9 cellular contexts compared by ENCODE assay signal in the genomic region with DNA sequence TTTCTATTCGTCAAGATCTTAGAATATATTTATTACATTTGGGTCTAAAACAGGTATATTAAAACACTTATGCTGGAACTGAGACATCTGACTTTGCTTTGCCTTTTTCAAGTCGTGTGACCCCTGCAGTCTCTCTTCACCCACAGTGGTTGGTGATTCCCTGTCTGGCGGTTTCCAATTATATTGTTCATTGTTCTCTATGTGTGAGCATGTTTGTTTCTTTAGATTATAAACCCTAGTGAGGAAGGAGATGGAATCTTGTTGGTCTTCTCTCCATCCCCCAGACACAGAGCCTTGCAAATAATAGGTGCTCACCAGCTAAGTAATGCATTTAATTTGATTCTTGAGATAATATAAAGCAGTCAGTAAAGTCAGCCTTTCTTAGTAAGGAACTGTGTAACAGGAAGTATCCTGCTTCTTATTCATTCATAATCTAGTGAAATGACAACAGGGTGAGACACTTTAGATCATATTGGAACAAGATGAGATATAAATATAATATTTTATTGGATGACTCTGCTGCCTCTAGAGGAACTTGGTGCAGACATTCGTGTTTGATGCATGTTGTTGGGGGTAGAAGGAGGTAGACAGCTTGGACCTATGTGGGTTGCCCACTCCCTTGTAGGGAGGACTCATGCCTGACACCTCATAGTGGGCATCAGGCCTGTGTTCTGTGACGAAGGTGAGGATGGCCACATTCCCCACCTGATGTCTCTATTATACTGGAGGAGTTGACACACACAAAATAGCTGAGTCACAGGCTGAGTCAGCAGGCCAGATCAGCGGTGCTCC.
DNase-seq lines count a peak whose midpoint lies in the region; ATAC-seq and TF ChIP-seq lines count a peak whose summit lies in the region.
"Had no signal": no experiment of that assay in that cellular context is flagged by ENCODE, and none has a peak within 500 bp of the region (broad histone marks: within the 10 kb centered on the region; RNA-seq: fewer than 3 reads in every experiment).

No MANE protein-coding gene starts in this region.

- H4K20me1 ChIP-seq in HCT116 (ENCODE audit: insufficient read depth): no peaks in the 10 kb centered on the region

- H3K9me3 ChIP-seq in HCT116 (ENCODE audit: control insufficient read depth in 1 of 2, insufficient read depth in 1 of 2, low read depth in 1 of 2, low read length in 2 of 2) (no peaks in the 10 kb centered on the region), ovary (no peaks in the 10 kb centered on the region)
- H3K9me3 ChIP-seq: thoracic aorta had no signal

- CTCF ChIA-PET in HCT116 (lab: Charles Lee): interaction anchor here (0.5 to 1.0 kb wide), 4 partner anchors 10 to 445 kb away, joined by 3 to 5 read pairs (median 4); no protein-coding TSS in a partner anchor

- H3K36me3 ChIP-seq in HCT116 (ENCODE audit: control insufficient read depth in 1 of 2, insufficient read depth in 2 of 2, low read length in 2 of 2): no peaks in the 10 kb centered on the region
- H3K36me3 ChIP-seq in ovary: no peaks in the 10 kb centered on the region
- H3K36me3 ChIP-seq: thoracic aorta had no signal

- no peak for TF ChIP-seq POLR2A in HCT116 (IDR thresholded peaks at IDR 0.05; ENCODE audit: borderline replicate concordance, extremely low read depth, insufficient read depth, insufficient read length)
- TF ChIP-seq POLR2A in ovary (IDR thresholded peaks at IDR 0.05): no peak

- no peak overlapping the region for H2AFZ ChIP-seq in HCT116 (ENCODE audit: low read depth, low read length, poor library complexity, severe bottlenecking)

- no peak for TF ChIP-seq EP300 in ovary (IDR thresholded peaks at IDR 0.05)

- RAD21 ChIA-PET in HCT116 (lab: Charles Lee; ENCODE audit: low non-redundant PET in 1 of 2, low total read pairs in 2 of 2, uncharacterized antibody in 2 of 2, unreplicated experiment in 2 of 2): interaction anchor here in 1 of 2 experiments (0.6 kb wide), 1 partner anchor 235 kb away, joined by 3 read pairs; no protein-coding TSS in a partner anchor

- H3K27ac ChIP-seq in HCT116 (ENCODE audit: low read depth, low read length): peak overlapping the region; percentile 31; the same call in 1 of the 2 replicates
- no peak overlapping the region for H3K27ac ChIP-seq in ovary
- H3K27ac ChIP-seq: thoracic aorta had no signal

- TF ChIP-seq CTCF in HCT116 (IDR thresholded peaks at IDR 0.05 in 2 of 3, conservative IDR thresholded peaks at IDR 0.05 in 1 of 3; ENCODE audit: borderline replicate concordance in 1 of 3, insufficient read depth in 1 of 3, low read depth in 2 of 3, low read length in 2 of 3): peak in 2 of 3 experiments; percentile 11 to 39; a peak in 2 of 6 replicates
- no peak for TF ChIP-seq CTCF in ovary (IDR thresholded peaks at IDR 0.05)

- H3K4me3 Mint-ChIP-seq in naive thymus-derived CD8-positive, alpha-beta T cell: no peak overlapping the region

- H3K4me1 Mint-ChIP-seq in naive thymus-derived CD8-positive, alpha-beta T cell: no peaks in the 10 kb centered on the region

- no peaks in the 10 kb centered on the region for H3K9me2 ChIP-seq in HCT116 (ENCODE audit: insufficient read depth)

- H3K36me3 Mint-ChIP-seq in naive thymus-derived CD8-positive, alpha-beta T cell: peaks cover 0 to 4% (median 0%) of the 10 kb centered on the region in 3 donors

- intact Hi-C loops in HCT116 (cut with micrococcal nuclease) (loop anchor here (5.0 kb wide), 1 partner anchor 445 kb away; no protein-coding TSS in a partner anchor), ovary (cut with DNase I) (no loop called here)

- 73 to 80% (median 77%) methylated on average over 6 of the region's 6 CpGs for WGBS in ovary, 3 donors

- H3K9ac ChIP-seq in HCT116 (ENCODE audit: low read length): 0 out of 2 replicates have a peak overlapping the region, but pooled peaks have one; percentile 1

- H3K4me2 ChIP-seq in HCT116 (ENCODE audit: low read length): peak overlapping the region; percentile 65

- H3K4me3 ChIP-seq in HCT116 (replicated peaks in 1 of 2; ENCODE audit: low read depth in 1 of 2, low read length in 2 of 2) (no peak overlapping the region), ovary (no peak overlapping the region)
- H3K4me3 ChIP-seq: thoracic aorta had no signal

- ATAC-seq in HCT116 (peak; percentile 86), GM19395 (IDR thresholded peaks at IDR 0.05; ENCODE audit: unreplicated experiment) (no peak)
- no peak for ATAC-seq in naive thymus-derived CD8-positive, alpha-beta T cell

- 0 out of 2 replicates have a peak, but pooled peaks have one; percentile 31 for TF ChIP-seq RAD21 in HCT116 (IDR thresholded peaks at IDR 0.05; ENCODE audit: low read depth)

- peaks cover 8 to 59% (median 16%) of the 10 kb centered on the region in 5 donors for H3K27me3 Mint-ChIP-seq in naive thymus-derived CD8-positive, alpha-beta T cell

- H3K4me1 ChIP-seq in HCT116 (ENCODE audit: control insufficient read depth in 1 of 2, insufficient read depth in 2 of 2, low read length in 2 of 2): peaks cover 15 to 43% of the 10 kb centered on the region in 2 experiments
- peaks cover 3% of the 10 kb centered on the region for H3K4me1 ChIP-seq in ovary (ENCODE audit: insufficient read depth)

- no peaks in the 10 kb centered on the region for H3K27me3 ChIP-seq in HCT116 (ENCODE audit: insufficient read depth, low read length)
- no peaks in the 10 kb centered on the region for H3K27me3 ChIP-seq in ovary

- DNase-seq in AG20443 (ENCODE audit: low spot score): peak; percentile 82
- DNase-seq in HCT116 (ENCODE audit: low read depth, low spot score): peak; percentile 74
- peak; percentile 19 for DNase-seq in activated naive CD4-positive, alpha-beta T cell treated with anti-CD3 and anti-CD28 coated beads, Interleukin-2, amount 50 U/mL, for 16 hours
- DNase-seq in kidney tubule cell (ENCODE audit: low spot score): peak; percentile 89
- no peak for DNase-seq in NCI-H2081 treated with DMSO at 0.1 percent for 48 hours (lab: John Stamatoyannopoulos, UW)
- no peak for DNase-seq in naive thymus-derived CD8-positive, alpha-beta T cell
- DNase-seq in ovary: no peak

- POLR2A ChIA-PET in HCT116 (lab: Charles Lee): no interaction called here
- POLR2A ChIA-PET in naive thymus-derived CD8-positive, alpha-beta T cell (lab: Charles Lee): no interaction called here

- H3K9me3 Mint-ChIP-seq in naive thymus-derived CD8-positive, alpha-beta T cell: peaks cover 0 to 3% (median 0%) of the 10 kb centered on the region in 9 donors

- no peak overlapping the region for H3K27ac Mint-ChIP-seq in naive thymus-derived CD8-positive, alpha-beta T cell

- no peaks in the 10 kb centered on the region for H3K79me2 ChIP-seq in HCT116 (ENCODE audit: insufficient read depth, low read length)

- BruUV-seq in HCT116 (replicated peaks; lab: Mats Ljungman, UMichigan): no TSS peak

TF ChIP-seq in HCT116, 20 proteins besides CTCF, POLR2A, EP300 and RAD21:
- peak; percentile 64; the same call in 1 of the 2 replicates for TF ChIP-seq CEBPB (IDR thresholded peaks at IDR 0.05; ENCODE audit: low read depth)
- no peak for TF ChIP-seq EZH2 (IDR thresholded peaks at IDR 0.05)
- TF ChIP-seq POLR2AphosphoS5 (IDR thresholded peaks at IDR 0.05; ENCODE audit: low read depth, low read length): peak; percentile 30; the same call in 1 of the 2 replicates
- TF ChIP-seq SIN3A (IDR thresholded peaks at IDR 0.05; ENCODE audit: low read depth): 0 out of 2 replicates have a peak, but pooled peaks have one; percentile 69
- no peak for TF ChIP-seq EZH2phosphoT487 (IDR thresholded peaks at IDR 0.05; ENCODE audit: borderline replicate concordance)
- peak; percentile 53; the same call in 1 of the 2 replicates for TF ChIP-seq SRF (IDR thresholded peaks at IDR 0.05; ENCODE audit: low read depth)
- TF ChIP-seq TCF7L2 (IDR thresholded peaks at IDR 0.05; ENCODE audit: borderline replicate concordance, extremely low read depth, insufficient read depth, insufficient read length): no peak
- TF ChIP-seq JUND (IDR thresholded peaks at IDR 0.05): peak; percentile 86
- peak; percentile 77 for TF ChIP-seq SP1 (IDR thresholded peaks at IDR 0.05; ENCODE audit: low read depth)
- TF ChIP-seq CBX3 (IDR thresholded peaks at IDR 0.05; ENCODE audit: low read depth): peak; percentile 84; the same call in 1 of the 2 replicates
- no peak for TF ChIP-seq YY1 (IDR thresholded peaks at IDR 0.05; ENCODE audit: extremely low read depth, insufficient replicate concordance, low read depth, low read length)
- TF ChIP-seq ZFX (IDR thresholded peaks at IDR 0.05): no peak
- peak; percentile 89 for TF ChIP-seq FOSL1 (IDR thresholded peaks at IDR 0.05; ENCODE audit: low read depth)
- TF ChIP-seq, protein P1, sequence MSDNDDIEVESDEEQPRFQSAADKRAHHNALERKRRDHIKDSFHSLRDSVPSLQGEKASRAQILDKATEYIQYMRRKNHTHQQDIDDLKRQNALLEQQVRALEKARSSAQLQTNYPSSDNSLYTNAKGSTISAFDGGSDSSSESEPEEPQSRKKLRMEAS (IDR thresholded peaks at IDR 0.05): peak; percentile 85
- no peak for TF ChIP-seq EGR1 (IDR thresholded peaks at IDR 0.05; ENCODE audit: low read depth)

Comparison
In these comparisons a context has a peak if more than half of its experiments do, and no peak if none do; other contexts are left out.
1. DNase-seq: peak in AG20443 (single experiment), HCT116 (single experiment), activated naive CD4-positive, alpha-beta T cell treated with anti-CD3 and anti-CD28 coated beads, Interleukin-2, amount 50 U/mL, for 16 hours (single experiment) and kidney tubule cell (single experiment); none in NCI-H2081 treated with DMSO at 0.1 percent for 48 hours (single experiment), naive thymus-derived CD8-positive, alpha-beta T cell (0 of 10) and ovary (0 of 5).
2. CTCF ChIP-seq: peak in HCT116 (2 of 3); none in ovary (0 of 3).